16 cellular contexts compared by ENCODE assay signal in the genomic region with DNA sequence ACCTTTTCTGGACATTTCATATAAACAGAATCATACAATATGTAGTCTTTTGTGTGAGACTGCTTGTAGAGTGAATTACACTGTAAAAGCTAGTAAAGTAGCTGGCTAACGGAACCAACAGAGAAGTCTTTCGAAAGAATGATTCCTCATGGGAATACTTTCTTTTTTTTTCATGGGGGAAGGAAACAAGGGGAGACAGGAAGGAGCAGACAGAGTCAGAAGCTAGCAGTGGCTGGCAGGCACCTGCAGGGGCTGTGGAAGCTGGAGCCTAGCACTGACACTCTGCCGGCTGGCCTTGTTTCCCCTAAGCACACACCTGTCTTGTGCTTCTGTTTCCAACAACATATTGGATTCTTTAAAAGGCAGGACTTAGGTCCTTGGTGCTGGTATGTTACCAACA. TPM values are rescaled to one million over a fixed set of nuclear protein-coding genes. Genes with fewer than 3 reads are reported as not detected.
DNase-seq lines count a peak whose midpoint lies in the region; ATAC-seq and TF ChIP-seq lines count a peak whose summit lies in the region.
"Had no signal": no experiment of that assay in that cellular context is flagged by ENCODE, and none has a peak within 500 bp of the region (broad histone marks: within the 10 kb centered on the region; RNA-seq: fewer than 3 reads in every experiment).

No MANE protein-coding gene starts in this region.

- no peaks in the 10 kb centered on the region for H3K9me2 ChIP-seq in GM23338 (ENCODE audit: insufficient read depth)

- H3K9ac ChIP-seq in adipocyte (ENCODE audit: low read length), result peak overlapping the region; percentile 10

- peaks cover 4% of the 10 kb centered on the region for H3K27me3 Mint-ChIP-seq in GM23338 (ENCODE audit: insufficient read depth, low read depth, poor library complexity)
- H3K27me3 Mint-ChIP-seq: activated naive CD4-positive, alpha-beta T cell treated with anti-CD3 and anti-CD28 coated beads, Interleukin-2, amount 50 U/mL, for 24 hours; CD8-positive, alpha-beta memory T cell had no signal

- H3K4me3 Mint-ChIP-seq in GM23338, result no peak overlapping the region
- H3K4me3 Mint-ChIP-seq: activated naive CD4-positive, alpha-beta T cell treated with anti-CD3 and anti-CD28 coated beads, Interleukin-2, amount 50 U/mL, for 24 hours; activated T-cell treated with anti-CD3 and anti-CD28 coated beads, Interleukin-2, amount 50 U/mL, for 72 hours; CD8-positive, alpha-beta memory T cell; stimulated activated effector memory CD8-positive, alpha-beta T cell treated with anti-CD3 and anti-CD28 coated beads, Interleukin-12 subunit alpha, Interleukin-12 subunit beta, amount 100 ng/mL, for 72 hours had no signal

- peaks cover 26% of the 10 kb centered on the region for H3K4me1 Mint-ChIP-seq in GM23338
- H3K4me1 Mint-ChIP-seq: activated naive CD4-positive, alpha-beta T cell treated with anti-CD3 and anti-CD28 coated beads, Interleukin-2, amount 50 U/mL, for 24 hours; CD8-positive, alpha-beta memory T cell; stimulated activated effector memory CD8-positive, alpha-beta T cell treated with anti-CD3 and anti-CD28 coated beads, Interleukin-12 subunit alpha, Interleukin-12 subunit beta, amount 100 ng/mL, for 72 hours had no signal

- H3K27ac Mint-ChIP-seq in GM23338, result no peak overlapping the region
- H3K27ac Mint-ChIP-seq: activated naive CD4-positive, alpha-beta T cell treated with anti-CD3 and anti-CD28 coated beads, Interleukin-2, amount 50 U/mL, for 24 hours; activated T-cell treated with anti-CD3 and anti-CD28 coated beads, Interleukin-2, amount 50 U/mL, for 72 hours; stimulated activated effector memory CD8-positive, alpha-beta T cell treated with anti-CD3 and anti-CD28 coated beads, Interleukin-12 subunit alpha, Interleukin-12 subunit beta, amount 100 ng/mL, for 72 hours had no signal

- peaks cover 11% of the 10 kb centered on the region; the same call in 2 of the 3 replicates for H3K36me3 Mint-ChIP-seq in GM23338 (ENCODE audit: low read depth)

- 42 to 63% methylated on average over 3 of the region's 3 CpGs for WGBS in gastroesophageal sphincter (ENCODE audit: low coverage in 1 of 2), 2 donors

- no peak for TF ChIP-seq EP300 in gastroesophageal sphincter (IDR thresholded peaks at IDR 0.05)

- H3K36me3 ChIP-seq in GM23338 (ENCODE audit: insufficient read depth) (no peaks in the 10 kb centered on the region; the same call in 1 of the 2 replicates), adipocyte (ENCODE audit: control insufficient read depth, insufficient read depth, low read length, severe bottlenecking) (peaks cover 51% of the 10 kb centered on the region), gastroesophageal sphincter (peaks cover 0 to 90% of the 10 kb centered on the region in 2 donors)

- no peaks in the 10 kb centered on the region for H3K27me3 ChIP-seq in GM23338 (ENCODE audit: insufficient read depth)
- H3K27me3 ChIP-seq in adipocyte (replicated peaks; ENCODE audit: control insufficient read depth, insufficient read depth, low read length), result no peaks in the 10 kb centered on the region
- no peaks in the 10 kb centered on the region for H3K27me3 ChIP-seq in gastroesophageal sphincter

- no peak overlapping the region for H2AFZ ChIP-seq in GM23338

- H3K9me3 ChIP-seq in adipocyte (ENCODE audit: control insufficient read depth, low read length) (no peaks in the 10 kb centered on the region), gastroesophageal sphincter (no peaks in the 10 kb centered on the region)

- intact Hi-C loops in sciatic nerve (cut with DNase I), result no loop called here

- DNase-seq in GM23338 (ENCODE audit: low spot score) (no peak), adipocyte (ENCODE audit: low read depth) (no peak), sciatic nerve (ENCODE audit: low spot score) (peak; percentile 31), GOT3 (lab: John Stamatoyannopoulos, UW) (no peak), GM19240 (ENCODE audit: insufficient read length, low spot score) (no peak)
- DNase-seq: activated CD4-positive, alpha-beta T cell treated with anti-CD3 and anti-CD28 coated beads for 1 hour; activated T-cell treated with anti-CD3 and anti-CD28 coated beads, Interleukin-2, amount 50 U/mL, for 72 hours; CD8-positive, alpha-beta memory T cell; DND-41; hypothalamus; NCI-H526 treated with DMSO at 0.1 percent for 48 hours had no signal

- H3K4me3 ChIP-seq in GM23338 (no peak overlapping the region), adipocyte (ENCODE audit: low read length) (no peak overlapping the region), gastroesophageal sphincter (no peak overlapping the region)
- H3K4me3 ChIP-seq: lung had no signal

- TF ChIP-seq POLR2A in gastroesophageal sphincter (IDR thresholded peaks at IDR 0.05), result no peak

- no peaks in the 10 kb centered on the region for H3F3A ChIP-seq in GM23338 (replicated peaks; ENCODE audit: low read depth)

- H3K27ac ChIP-seq in GM23338 (ENCODE audit: low read depth) (no peak overlapping the region), gastroesophageal sphincter (no peak overlapping the region)

- no peaks in the 10 kb centered on the region for H4K20me1 ChIP-seq in GM23338 (replicated peaks; ENCODE audit: insufficient read depth)

- peaks cover 11% of the 10 kb centered on the region for H3K4me1 ChIP-seq in GM23338 (ENCODE audit: insufficient read depth)
- H3K4me1 ChIP-seq in adipocyte (ENCODE audit: control insufficient read depth, insufficient read depth, low read length), result peaks cover 42% of the 10 kb centered on the region
- H3K4me1 ChIP-seq in gastroesophageal sphincter, result peaks cover 0 to 41% (median 3%) of the 10 kb centered on the region in 3 donors

- ATAC-seq in GM23338 (peak; percentile 14; the same call in 1 of the 3 replicates), gastroesophageal sphincter (peak; percentile 44), sciatic nerve (peak; percentile 52), GM19324 (IDR thresholded peaks at IDR 0.05; ENCODE audit: low FRiP score, unreplicated experiment) (no peak)
- ATAC-seq: activated T-cell treated with anti-CD3 and anti-CD28 coated beads, Interleukin-2, amount 50 U/mL, for 72 hours; stimulated activated effector memory CD8-positive, alpha-beta T cell treated with anti-CD3 and anti-CD28 coated beads, Interleukin-12 subunit alpha, Interleukin-12 subunit beta, amount 100 ng/mL, for 72 hours had no signal

- TF ChIP-seq CTCF in GM23338 (conservative IDR thresholded peaks at IDR 0.05; ENCODE audit: low read depth in 2 of 2), result no peak
- no peak for TF ChIP-seq CTCF in gastroesophageal sphincter (IDR thresholded peaks at IDR 0.05)

- H3K79me2 ChIP-seq in GM23338 (replicated peaks; ENCODE audit: insufficient read depth), result no peaks in the 10 kb centered on the region

- no peak overlapping the region for H3K4me2 ChIP-seq in GM23338

- no peaks in the 10 kb centered on the region for H3K9me3 Mint-ChIP-seq in GM23338
- H3K9me3 Mint-ChIP-seq: activated naive CD4-positive, alpha-beta T cell treated with anti-CD3 and anti-CD28 coated beads, Interleukin-2, amount 50 U/mL, for 24 hours; activated T-cell treated with anti-CD3 and anti-CD28 coated beads, Interleukin-2, amount 50 U/mL, for 72 hours; CD8-positive, alpha-beta memory T cell; stimulated activated effector memory CD8-positive, alpha-beta T cell treated with anti-CD3 and anti-CD28 coated beads, Interleukin-12 subunit alpha, Interleukin-12 subunit beta, amount 100 ng/mL, for 72 hours had no signal

TF ChIP-seq in GM23338, 12 proteins besides CTCF, POLR2A, EP300 and RAD21:
- TF ChIP-seq NANOG (IDR thresholded peaks at IDR 0.05; ENCODE audit: borderline replicate concordance) (no peak), JUNB (IDR thresholded peaks at IDR 0.05; ENCODE audit: unreplicated experiment) (no peak)

RNA-seq across cellular contexts. Expression of a gene that starts 24.7 kb away (rescaled TPM):
- 3.8 and 7.3 TPM in 2 replicates for total RNA-seq in GM23338 (2014; rRNA removed; shearing (Covaris generic))
- polyA plus RNA-seq in GM23338 (2016; fragmentation: Nextera tagmentation; extraction: Ambion mirVana), result 2.1 and 3.3 TPM in 2 replicates
- total RNA-seq in gastroesophageal sphincter, result 10 to 100 TPM; 10.3 to 28.1 (median 16.9) TPM
- 33.0 TPM for total RNA-seq in sciatic nerve

RNA-seq across cellular contexts. Expression of a gene that starts 50.8 kb away (rescaled TPM):
- 104 and 113 TPM in 2 replicates for total RNA-seq in GM23338 (2014; rRNA removed; shearing (Covaris generic))
- 197 and 229 TPM in 2 replicates for polyA plus RNA-seq in GM23338 (2016; fragmentation: Nextera tagmentation; extraction: Ambion mirVana)
- 10 to 100 TPM; 16.7 to 29.0 (median 23.7) TPM for total RNA-seq in gastroesophageal sphincter
- 21.4 TPM for total RNA-seq in sciatic nerve
